Comparison of ENCODE assay signal across 28 cellular contexts in the genomic region with DNA sequence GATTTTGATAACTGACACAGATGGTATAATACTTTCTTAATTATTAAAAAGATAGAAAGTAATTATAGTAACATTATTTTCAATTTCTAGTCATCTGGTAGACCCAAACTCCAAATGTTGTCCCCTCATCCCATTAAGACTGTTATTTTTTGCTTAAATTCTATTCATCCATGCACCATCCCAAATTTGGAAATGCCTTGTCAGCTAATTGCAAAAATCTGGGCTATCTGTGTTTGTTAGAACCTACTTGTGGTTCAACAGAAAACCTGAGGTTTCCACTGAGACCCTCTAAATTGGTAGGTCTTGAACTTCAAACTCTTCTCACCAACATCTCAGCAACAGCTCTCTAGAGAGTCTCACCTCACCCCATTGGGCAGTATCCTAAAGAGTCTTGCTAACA.
"Had no signal": no experiment of that assay in that cellular context is flagged by ENCODE, and none has a peak within 500 bp of the region (broad histone marks: within the 10 kb centered on the region; RNA-seq: fewer than 3 reads in every experiment).

No MANE protein-coding gene starts in this region.

- ATAC-seq: natural killer cell; psoas muscle; right cardiac atrium; sciatic nerve; stimulated activated memory B cell treated with anti-CD40 and anti-IgM and Interleukin-4, amounts not matched to agents 10 μg/mL and 1 μg/mL and 100 μg/mL, for 72 hours; stimulated activated naive CD8-positive, alpha-beta T cell treated with anti-CD3 and anti-CD28 coated beads, Interleukin-15, amount 100 ng/mL, for 72 hours; stimulated activated naive CD8-positive, alpha-beta T cell treated with anti-CD3 and anti-CD28 coated beads, Interleukin-15, Interleukin-2, amounts not matched to agents 100 U/mL and 50 U/mL, for 24 hours; upper lobe of right lung had no signal

- H3K4me1 ChIP-seq: neural progenitor cell, parathyroid adenoma, psoas muscle, spleen, suprapubic skin, testis, tibial artery, transverse colon, upper lobe of right lung, uterus had no signal

- H3K79me2 ChIP-seq: parathyroid adenoma had no signal

- H3K4me2 ChIP-seq: neural progenitor cell, smooth muscle cell had no signal

- DNase-seq: natural killer cell; occipital lobe; ovary; posterior cingulate gyrus; psoas muscle; right cardiac atrium; spleen; stimulated activated CD4-positive, alpha-beta T cell treated with anti-CD3 and anti-CD28 coated beads, Interleukin-12 subunit alpha, Interleukin-12 subunit beta, amount 100 ng/mL, for 4 hours; stimulated activated CD4-positive, alpha-beta T cell treated with anti-CD3 and anti-CD28 coated beads, Interleukin-1b, Interleukin-23, amount 100 ng/mL, for 48 hours; stimulated activated CD4-positive, alpha-beta T cell treated with anti-CD3 and anti-CD28 coated beads, Interleukin-4, amount 100 ng/mL, for 1 hour; stimulated activated CD4-positive, alpha-beta T cell treated with anti-CD3 and anti-CD28 coated beads, Interleukin-4, amount 100 ng/mL, for 4 hours; stimulated activated CD8-positive, alpha-beta memory T cell treated with anti-CD3 and anti-CD28 coated beads, Interleukin-4, amount 100 ng/mL, for 48 hours; stimulated activated naive CD4-positive, alpha-beta T cell; stimulated activated naive CD8-positive, alpha-beta T cell treated with anti-CD3 and anti-CD28 coated beads, Interleukin-15, amount 100 ng/mL, for 72 hours; stimulated activated naive CD8-positive, alpha-beta T cell treated with anti-CD3 and anti-CD28 coated beads, Interleukin-15, Interleukin-2, amounts not matched to agents 100 U/mL and 50 U/mL, for 24 hours; substantia nigra; testis; tibial artery; transverse colon; upper lobe of right lung; uterus had no signal

- H3K27ac ChIP-seq: neural progenitor cell, ovary, parathyroid adenoma, psoas muscle, skin epidermis, spleen, suprapubic skin, testis, tibial artery, transverse colon, upper lobe of right lung, uterus had no signal

- H3K9ac ChIP-seq: neural progenitor cell, parathyroid adenoma had no signal

- H2AFZ ChIP-seq: neural progenitor cell, parathyroid adenoma had no signal

- H3K27me3 ChIP-seq: neural progenitor cell, ovary, spleen, suprapubic skin, testis, tibial artery, transverse colon, upper lobe of right lung, uterus had no signal

- H3K36me3 ChIP-seq: neural progenitor cell, ovary, spleen, suprapubic skin, tibial artery, transverse colon, upper lobe of right lung, uterus had no signal

- H3K4me3 ChIP-seq: neural progenitor cell, ovary, psoas muscle, skin epidermis, smooth muscle cell, spleen, suprapubic skin, testis, tibial artery, transverse colon, upper lobe of right lung, uterus had no signal

- H3K9me3 ChIP-seq: ovary, suprapubic skin, testis, tibial artery, transverse colon, upper lobe of right lung, uterus had no signal
